In the genomic region with DNA sequence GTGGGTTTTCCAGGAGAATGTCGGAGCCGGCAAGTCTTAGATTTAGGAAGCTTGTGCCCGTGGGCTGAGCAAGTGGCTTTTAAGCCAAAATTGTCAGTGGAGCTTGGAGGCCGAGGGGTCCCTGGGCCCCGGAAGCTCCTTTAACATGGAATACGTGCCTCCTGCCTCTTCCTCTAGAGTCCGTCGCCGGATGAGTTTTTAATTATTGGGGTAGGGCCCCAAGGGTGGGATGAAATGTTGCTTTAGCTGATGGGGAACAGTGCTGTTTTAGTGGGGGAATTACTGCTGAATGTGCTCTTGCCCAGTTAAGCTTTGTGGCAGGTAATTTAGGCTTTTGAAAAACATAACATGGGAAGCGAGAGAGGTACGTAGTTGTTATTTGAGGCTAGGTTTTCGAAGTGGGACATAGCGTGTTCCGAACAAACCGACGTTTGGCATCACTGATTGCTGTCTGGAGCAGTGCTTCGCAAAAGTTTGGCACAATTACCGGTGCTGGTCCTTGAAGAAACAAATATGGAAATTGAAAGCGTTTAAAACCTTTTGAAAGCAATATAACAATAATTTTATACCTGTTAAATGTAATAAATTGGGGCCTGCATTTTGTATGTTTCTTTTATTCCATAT, we compare ENCODE assay signal across 8 cellular contexts. TPM values are rescaled to one million over a fixed set of nuclear protein-coding genes. Genes with fewer than 3 reads are reported as not detected.
DNase-seq lines count a peak whose midpoint lies in the region; ATAC-seq and TF ChIP-seq lines count a peak whose summit lies in the region.

No MANE protein-coding gene starts in this region.

- H3K4me3 Mint-ChIP-seq in activated naive CD4-positive, alpha-beta T cell treated with anti-CD3 and anti-CD28 coated beads for 36 hours = peak overlapping the region; percentile 98
- H3K4me3 Mint-ChIP-seq in osteocyte (ENCODE audit: unreplicated experiment) = peak overlapping the region; percentile 98

- H3K4me1 Mint-ChIP-seq in activated naive CD4-positive, alpha-beta T cell treated with anti-CD3 and anti-CD28 coated beads for 36 hours (ENCODE audit: low read depth) = peaks cover 45% of the 10 kb centered on the region
- peaks cover 42% of the 10 kb centered on the region for H3K4me1 Mint-ChIP-seq in osteocyte (ENCODE audit: unreplicated experiment)

- ATAC-seq in SK-N-SH treated with all-trans-retinoic acid at 6 μM for 48 hours = peak; percentile 5; the same call in 2 of the 3 replicates
- no peak for ATAC-seq in HG03342 (IDR thresholded peaks at IDR 0.05; ENCODE audit: unreplicated experiment)

- no peak for DNase-seq in activated naive CD4-positive, alpha-beta T cell treated with anti-CD3 and anti-CD28 coated beads for 36 hours
- DNase-seq in activated naive CD4-positive, alpha-beta T cell (lab: John Stamatoyannopoulos, UW) = no peak
- peak; percentile 23 to 30 for DNase-seq in fibroblast of lung (ENCODE audit: low read depth in 2 of 2)
- DNase-seq in osteocyte (ENCODE audit: extremely low spot score, unreplicated experiment) = no peak
- DNase-seq in HPDE6-E6E7 (ENCODE audit: extremely low spot score) = no peak
- no peak for DNase-seq in AG08396 (ENCODE audit: low spot score)

- H3K36me3 ChIP-seq in fibroblast of lung (ENCODE audit: control insufficient read depth, insufficient read depth, low read length) = peaks cover 7% of the 10 kb centered on the region

- peak overlapping the region; percentile 96 for H3K4me2 ChIP-seq in fibroblast of lung (ENCODE audit: extremely low read depth, insufficient read depth, low read length)

- H2AFZ ChIP-seq in fibroblast of lung (ENCODE audit: low read length) = no peak overlapping the region

- peak overlapping the region; percentile 84 for H3K9ac ChIP-seq in fibroblast of lung (ENCODE audit: insufficient read depth, low read length)

- no peaks in the 10 kb centered on the region for H3K27me3 ChIP-seq in fibroblast of lung (ENCODE audit: control insufficient read depth, insufficient read depth, low read length)

- H3K27ac Mint-ChIP-seq in activated naive CD4-positive, alpha-beta T cell treated with anti-CD3 and anti-CD28 coated beads for 36 hours = peak overlapping the region; percentile 99
- peak overlapping the region; percentile 95 for H3K27ac Mint-ChIP-seq in osteocyte (ENCODE audit: unreplicated experiment)

- intact Hi-C loops in activated naive CD4-positive, alpha-beta T cell treated with anti-CD3 and anti-CD28 coated beads for 36 hours (cut with micrococcal nuclease) = loop anchor here (1.0 to 10.0 kb wide), 11 partner anchors 11 to 1328 kb away; a partner anchor contains a TSS

- peaks cover 59% of the 10 kb centered on the region for H3K36me3 Mint-ChIP-seq in activated naive CD4-positive, alpha-beta T cell treated with anti-CD3 and anti-CD28 coated beads for 36 hours (ENCODE audit: low read depth)
- peaks cover 32% of the 10 kb centered on the region for H3K36me3 Mint-ChIP-seq in osteocyte (ENCODE audit: unreplicated experiment)

- CTCF ChIA-PET in activated naive CD4-positive, alpha-beta T cell treated with anti-CD3 and anti-CD28 coated beads for 36 hours (lab: Charles Lee) = interaction anchor here (0.9 to 2.6 kb wide), 11 partner anchors 9 to 246 kb away, joined by 3 to 22 read pairs (median 5); a partner anchor contains a TSS

- peaks cover 13% of the 10 kb centered on the region for H4K20me1 ChIP-seq in fibroblast of lung (ENCODE audit: control insufficient read depth, extremely low read depth, insufficient read depth, low read length)

- H3K79me2 ChIP-seq in fibroblast of lung (ENCODE audit: control insufficient read depth, insufficient read depth, low read length) = peaks cover 58% of the 10 kb centered on the region

- peak overlapping the region; percentile 94 to 99 (median 96) for H3K4me3 ChIP-seq in fibroblast of lung (replicated peaks in 1 of 4; ENCODE audit: control extremely low read depth in 1 of 4, insufficient read depth in 1 of 4, low read depth in 3 of 4, low read length in 4 of 4)

- no peaks in the 10 kb centered on the region for H3K9me3 ChIP-seq in fibroblast of lung (ENCODE audit: control insufficient read depth, insufficient read depth, low read depth, low read length)

- H3K27me3 Mint-ChIP-seq in activated naive CD4-positive, alpha-beta T cell treated with anti-CD3 and anti-CD28 coated beads for 36 hours (ENCODE audit: low read depth) = no peaks in the 10 kb centered on the region
- H3K27me3 Mint-ChIP-seq in osteocyte (ENCODE audit: unreplicated experiment) = no peaks in the 10 kb centered on the region

- H3K9me3 Mint-ChIP-seq in activated naive CD4-positive, alpha-beta T cell treated with anti-CD3 and anti-CD28 coated beads for 36 hours = no peaks in the 10 kb centered on the region
- H3K9me3 Mint-ChIP-seq in osteocyte (ENCODE audit: unreplicated experiment) = no peaks in the 10 kb centered on the region

- no peaks in the 10 kb centered on the region for H3K4me1 ChIP-seq in fibroblast of lung (ENCODE audit: control insufficient read depth, extremely low read depth, insufficient read depth, low read length)

- H3K27ac ChIP-seq in fibroblast of lung (ENCODE audit: insufficient read depth, low read length) = peak overlapping the region; percentile 91

- TF ChIP-seq CTCF in fibroblast of lung (conservative IDR thresholded peaks at IDR 0.05 in 1 of 2, IDR thresholded peaks at IDR 0.05 in 1 of 2; ENCODE audit: low read depth in 1 of 2, low read length in 2 of 2) (no peak), osteocyte (IDR thresholded peaks at IDR 0.05) (no peak)

TF ChIP-seq in SK-N-SH treated with all-trans-retinoic acid at 6 μM for 48 hours, 23 proteins besides CTCF, POLR2A, EP300 and RAD21:
- TF ChIP-seq, protein P1, sequence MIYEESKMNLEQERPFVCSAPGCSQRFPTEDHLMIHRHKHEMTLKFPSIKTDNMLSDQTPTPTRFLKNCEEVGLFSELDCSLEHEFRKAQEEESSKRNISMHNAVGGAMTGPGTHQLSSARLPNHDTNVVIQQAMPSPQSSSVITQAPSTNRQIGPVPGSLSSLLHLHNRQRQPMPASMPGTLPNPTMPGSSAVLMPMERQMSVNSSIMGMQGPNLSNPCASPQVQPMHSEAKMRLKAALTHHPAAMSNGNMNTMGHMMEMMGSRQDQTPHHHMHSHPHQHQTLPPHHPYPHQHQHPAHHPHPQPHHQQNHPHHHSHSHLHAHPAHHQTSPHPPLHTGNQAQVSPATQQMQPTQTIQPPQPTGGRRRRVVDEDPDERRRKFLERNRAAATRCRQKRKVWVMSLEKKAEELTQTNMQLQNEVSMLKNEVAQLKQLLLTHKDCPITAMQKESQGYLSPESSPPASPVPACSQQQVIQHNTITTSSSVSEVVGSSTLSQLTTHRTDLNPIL (CRISPR knock-in tag; IDR thresholded peaks at IDR 0.05; ENCODE audit: low read depth) = 0 out of 2 replicates have a peak, but pooled peaks have one; percentile 39
- no peak for TF ChIP-seq ZNF8 (CRISPR knock-in tag; IDR thresholded peaks at IDR 0.05)
TF ChIP-seq in SK-N-SH treated with all-trans-retinoic acid at 6 μM for 48 hours: peak in this region for 1.

RNA-seq across cellular contexts. Expression of a gene that starts 0.8 kb away (rescaled TPM):
- total RNA-seq in activated naive CD4-positive, alpha-beta T cell treated with anti-CD3 and anti-CD28 coated beads for 36 hours = 1,000 to 10,000 TPM; 1,793 to 1,819 TPM
- 1,198 and 2,039 TPM in 2 replicates for total RNA-seq in fibroblast of lung
- 1,777 and 2,145 TPM in 2 replicates for polyA plus RNA-seq in fibroblast of lung
- polyA plus RNA-seq in fibroblast of lung (2012) = 2,268 and 2,297 TPM in 2 replicates
- 415 and 502 TPM in 2 replicates for polyA minus RNA-seq in fibroblast of lung (ENCODE audit: low replicate concordance)
- total RNA-seq in osteocyte = 870 and 883 TPM in 2 replicates

RNA-seq across cellular contexts. Expression of a gene that starts 47.7 kb away (rescaled TPM):
- total RNA-seq in activated naive CD4-positive, alpha-beta T cell treated with anti-CD3 and anti-CD28 coated beads for 36 hours = 10 to 100 TPM; 13.8 to 14.0 TPM
- 40.1 and 48.1 TPM in 2 replicates for total RNA-seq in fibroblast of lung
- polyA plus RNA-seq in fibroblast of lung = 31.9 and 32.5 TPM in 2 replicates
- polyA plus RNA-seq in fibroblast of lung (2012) = 13.9 and 17.6 TPM in 2 replicates
- polyA minus RNA-seq in fibroblast of lung (ENCODE audit: low replicate concordance) = 5.4 and 8.8 TPM in 2 replicates
- total RNA-seq in osteocyte = 52.6 and 59.6 TPM in 2 replicates

Comparison
In these comparisons a context has a peak if more than half of its experiments do, and no peak if none do; other contexts are left out.
1. DNase-seq: peak in fibroblast of lung (2 of 2); none in activated naive CD4-positive, alpha-beta T cell treated with anti-CD3 and anti-CD28 coated beads for 36 hours (single experiment), activated naive CD4-positive, alpha-beta T cell (0 of 4), osteocyte (single experiment), HPDE6-E6E7 (single experiment) and AG08396 (single experiment).